ENCODE assay signal across 8 cellular contexts in genomic region chr1:53328009-53328489, GRCh38. TPM values are rescaled to one million over a fixed set of nuclear protein-coding genes. Genes with fewer than 3 reads are reported as not detected.
DNase-seq lines count a peak whose midpoint lies in the region; ATAC-seq lines count a peak whose summit lies in the region.

Gene LRP8 (minus strand): TSS chr1:53328070. CDS start chr1:53327912, 158 bp downstream.

- peak within 1 kb of the TSS; percentile 95 for H3K4me3 ChIP-seq in H7 (ENCODE audit: insufficient read depth, low read depth, low read length)
- peak within 1 kb of the TSS; percentile 64 for H3K4me3 ChIP-seq in right cardiac atrium (ENCODE audit: low read length)

- H3K4me1 ChIP-seq in ES-I3 (ENCODE audit: insufficient read depth, low read length) (peaks cover 12% of the 10 kb centered on the region; the same call in 1 of the 2 replicates), right cardiac atrium (ENCODE audit: control insufficient read depth, insufficient read depth, low read length) (peaks cover 2% of the 10 kb centered on the region)

- no peaks in the 10 kb centered on the region for H3K9me3 ChIP-seq in ES-I3 (ENCODE audit: control insufficient read depth, insufficient read depth, low read length)
- no peaks in the 10 kb centered on the region for H3K9me3 ChIP-seq in T-helper 17 cell (ENCODE audit: control insufficient read depth, low read length, poor library complexity, severe bottlenecking)
- H3K9me3 ChIP-seq in right cardiac atrium (ENCODE audit: control insufficient read depth, low read length): no peaks in the 10 kb centered on the region

- ATAC-seq in T-helper 17 cell: peak; percentile 59
- peak; percentile 76 to 77 for ATAC-seq in right cardiac atrium
- peak; percentile 74 for ATAC-seq in sciatic nerve

- peak within 1 kb of the TSS; percentile 82 for H3K27ac Mint-ChIP-seq in T-helper 17 cell

- H3K9ac ChIP-seq in ES-I3 (ENCODE audit: low read depth, low read length): peak within 1 kb of the TSS; percentile 90

- WGBS in right cardiac atrium: 3% methylated on average over 48 of the region's 50 CpGs

- intact Hi-C loops in right cardiac atrium (cut with DNase I): no loop called here
- intact Hi-C loops in sciatic nerve (cut with DNase I): no loop called here

- peak within 1 kb of the TSS; percentile 96 for H3K4me3 Mint-ChIP-seq in T-helper 17 cell

- peak; percentile 95 for DNase-seq in H7
- DNase-seq in NAMALWA (ENCODE audit: low spot score): peak; percentile 69
- DNase-seq in T-helper 17 cell: peak; percentile 67 to 72 (median 67)
- peak in 44 of 56 donors; percentile 13 to 76 (median 49) for DNase-seq in amygdala (lab: John Stamatoyannopoulos, UW)
- DNase-seq in right cardiac atrium: peak; percentile 76 to 91 (median 89)
- DNase-seq in sciatic nerve (ENCODE audit: low spot score): peak; percentile 81
- no peak for DNase-seq in mesenteric fat pad (ENCODE audit: low spot score)

- no peak within 1 kb of the TSS for H3K27ac ChIP-seq in right cardiac atrium (ENCODE audit: low read length)

- H3K27me3 Mint-ChIP-seq in T-helper 17 cell: no peaks in the 10 kb centered on the region

- H3K36me3 ChIP-seq in ES-I3 (ENCODE audit: insufficient read depth, low read length): peaks cover 12% of the 10 kb centered on the region
- H3K36me3 ChIP-seq in H7 (replicated peaks; ENCODE audit: control insufficient read depth, insufficient read depth, low read length): peaks cover 21% of the 10 kb centered on the region

- H3K27me3 ChIP-seq in H7 (ENCODE audit: control insufficient read depth, insufficient read depth, low read length) (no peaks in the 10 kb centered on the region; the same call in 1 of the 2 replicates), right cardiac atrium (ENCODE audit: control insufficient read depth, insufficient read depth) (no peaks in the 10 kb centered on the region)

- no peaks in the 10 kb centered on the region for H3K36me3 Mint-ChIP-seq in T-helper 17 cell (ENCODE audit: low read depth)

- peaks cover 34% of the 10 kb centered on the region for H3K4me1 Mint-ChIP-seq in T-helper 17 cell

RNA-seq across cellular contexts. Expression of gene LRP8, which starts in this region (rescaled TPM):
- total RNA-seq in H7 (2014; rRNA removed; shearing (Covaris generic)): 144 and 157 TPM in 2 replicates
- total RNA-seq in T-helper 17 cell (10 to 100 TPM; 15.1 to 18.6 TPM), right cardiac atrium (1 to 10 TPM; 1.3 to 2.6 (median 1.9) TPM), sciatic nerve (2.4 TPM), mesenteric fat pad (9.9 TPM)
- polyA plus RNA-seq in right cardiac atrium: 0.27 TPM
